8 cellular contexts compared by ENCODE assay signal in genomic region chr22:50260434-50260800, GRCh38. TPM values are rescaled to one million over a fixed set of nuclear protein-coding genes. Genes with fewer than 3 reads are reported as not detected.
DNase-seq lines count a peak whose midpoint lies in the region; ATAC-seq and TF ChIP-seq lines count a peak whose summit lies in the region.

No MANE protein-coding gene starts in this region.

- peaks cover 10% of the 10 kb centered on the region for H3K27me3 Mint-ChIP-seq in stimulated activated naive CD8-positive, alpha-beta T cell treated with anti-CD3 and anti-CD28 coated beads, Interleukin-15, Interleukin-2, amounts not matched to agents 100 ng/mL and 50 ng/mL, for 24 hours
- peaks cover 21% of the 10 kb centered on the region for H3K27me3 Mint-ChIP-seq in activated naive CD8-positive, alpha-beta T cell treated with anti-CD3 and anti-CD28 coated beads, Interleukin-2, amount 50 U/mL, for 24 hours
- H3K27me3 Mint-ChIP-seq in CD8-positive, alpha-beta T cell (ENCODE audit: low read depth), result peaks cover 20% of the 10 kb centered on the region

- POLR2A ChIA-PET in CD8-positive, alpha-beta T cell (lab: Charles Lee), result no interaction called here

- ATAC-seq in stimulated activated naive CD8-positive, alpha-beta T cell treated with anti-CD3 and anti-CD28 coated beads, Interleukin-15, Interleukin-2, amounts not matched to agents 100 U/mL and 50 U/mL, for 24 hours, result no peak
- no peak for ATAC-seq in activated naive CD8-positive, alpha-beta T cell treated with anti-CD3 and anti-CD28 coated beads, Interleukin-2, amount 50 U/mL, for 24 hours
- ATAC-seq in left lung, result no peak
- ATAC-seq in CD8-positive, alpha-beta T cell, result no peak

- H3K4me3 Mint-ChIP-seq in stimulated activated naive CD8-positive, alpha-beta T cell treated with anti-CD3 and anti-CD28 coated beads, Interleukin-15, Interleukin-2, amounts not matched to agents 100 ng/mL and 50 ng/mL, for 24 hours, result peak overlapping the region; percentile 23
- peak overlapping the region; percentile 46 for H3K4me3 Mint-ChIP-seq in activated naive CD8-positive, alpha-beta T cell treated with anti-CD3 and anti-CD28 coated beads, Interleukin-2, amount 50 U/mL, for 24 hours
- H3K4me3 Mint-ChIP-seq in CD8-positive, alpha-beta T cell, result no peak overlapping the region

- H3K27me3 ChIP-seq in left lung (peaks cover 0 to 49% of the 10 kb centered on the region in 2 donors), vagina (no peaks in the 10 kb centered on the region)
- peaks cover 9% of the 10 kb centered on the region for H3K27me3 ChIP-seq in CD8-positive, alpha-beta T cell (ENCODE audit: insufficient read depth, low read length)

- no peak overlapping the region for H3K27ac ChIP-seq in left lung
- peak overlapping the region; percentile 44 for H3K27ac ChIP-seq in vagina
- H3K27ac ChIP-seq in CD8-positive, alpha-beta T cell (ENCODE audit: low read depth, low read length), result no peak overlapping the region

- H3K27ac Mint-ChIP-seq in stimulated activated naive CD8-positive, alpha-beta T cell treated with anti-CD3 and anti-CD28 coated beads, Interleukin-15, Interleukin-2, amounts not matched to agents 100 ng/mL and 50 ng/mL, for 24 hours, result no peak overlapping the region
- H3K27ac Mint-ChIP-seq in activated naive CD8-positive, alpha-beta T cell treated with anti-CD3 and anti-CD28 coated beads, Interleukin-2, amount 50 U/mL, for 24 hours, result no peak overlapping the region
- no peak overlapping the region for H3K27ac Mint-ChIP-seq in CD8-positive, alpha-beta T cell

- H3K4me1 Mint-ChIP-seq in stimulated activated naive CD8-positive, alpha-beta T cell treated with anti-CD3 and anti-CD28 coated beads, Interleukin-15, Interleukin-2, amounts not matched to agents 100 ng/mL and 50 ng/mL, for 24 hours (ENCODE audit: low read depth), result peaks cover 7% of the 10 kb centered on the region
- H3K4me1 Mint-ChIP-seq in activated naive CD8-positive, alpha-beta T cell treated with anti-CD3 and anti-CD28 coated beads, Interleukin-2, amount 50 U/mL, for 24 hours, result peaks cover 5% of the 10 kb centered on the region
- peaks cover 9% of the 10 kb centered on the region for H3K4me1 Mint-ChIP-seq in CD8-positive, alpha-beta T cell (ENCODE audit: low read depth)

- H3K4me3 ChIP-seq in left lung (peak overlapping the region; percentile 47 to 53), vagina (peak overlapping the region; percentile 49 to 70)
- H3K4me3 ChIP-seq in CD8-positive, alpha-beta T cell (ENCODE audit: low read depth, low read length), result no peak overlapping the region

- no peak for TF ChIP-seq CTCF in left lung (IDR thresholded peaks at IDR 0.05)
- no peak for TF ChIP-seq CTCF in vagina (IDR thresholded peaks at IDR 0.05)
- no peak for TF ChIP-seq CTCF in CD8-positive, alpha-beta T cell (IDR thresholded peaks at IDR 0.05)
- no peak for TF ChIP-seq CTCF in GM10266 (IDR thresholded peaks at IDR 0.05; ENCODE audit: control insufficient read depth, insufficient read depth, low read depth, missing control alignments)

- DNase-seq in stimulated activated naive CD8-positive, alpha-beta T cell treated with anti-CD3 and anti-CD28 coated beads, Interleukin-15, Interleukin-2, amounts not matched to agents 100 U/mL and 50 U/mL, for 24 hours, result no peak
- DNase-seq in activated naive CD8-positive, alpha-beta T cell treated with anti-CD3 and anti-CD28 coated beads, Interleukin-2, amount 50 U/mL, for 24 hours, result no peak
- no peak for DNase-seq in left lung
- DNase-seq in vagina (ENCODE audit: extremely low spot score in 2 of 2), result no peak
- no peak for DNase-seq in CD8-positive, alpha-beta T cell
- no peak for DNase-seq in germinal center (ENCODE audit: low spot score)
- no peak for DNase-seq in GM10266 (ENCODE audit: extremely low spot score)

- CTCF ChIA-PET in CD8-positive, alpha-beta T cell (lab: Charles Lee), result interaction anchor here (1.1 kb wide), 1 partner anchor 9 kb away, joined by 3 read pairs; no protein-coding TSS in a partner anchor

- TF ChIP-seq POLR2A in vagina (IDR thresholded peaks at IDR 0.05), result no peak

- H3K4me1 ChIP-seq in left lung (peaks cover 0 to 26% of the 10 kb centered on the region in 2 donors), vagina (peaks cover 23% of the 10 kb centered on the region)
- H3K4me1 ChIP-seq in CD8-positive, alpha-beta T cell (ENCODE audit: insufficient read depth, low read length), result peaks cover 6% of the 10 kb centered on the region

- no peaks in the 10 kb centered on the region for H3K36me3 Mint-ChIP-seq in stimulated activated naive CD8-positive, alpha-beta T cell treated with anti-CD3 and anti-CD28 coated beads, Interleukin-15, Interleukin-2, amounts not matched to agents 100 ng/mL and 50 ng/mL, for 24 hours (ENCODE audit: low read depth)
- no peaks in the 10 kb centered on the region for H3K36me3 Mint-ChIP-seq in activated naive CD8-positive, alpha-beta T cell treated with anti-CD3 and anti-CD28 coated beads, Interleukin-2, amount 50 U/mL, for 24 hours (ENCODE audit: low read depth)
- no peaks in the 10 kb centered on the region for H3K36me3 Mint-ChIP-seq in CD8-positive, alpha-beta T cell

- H3K9me3 ChIP-seq in left lung, result no peaks in the 10 kb centered on the region
- no peaks in the 10 kb centered on the region for H3K9me3 ChIP-seq in vagina
- H3K9me3 ChIP-seq in CD8-positive, alpha-beta T cell (ENCODE audit: low read length), result no peaks in the 10 kb centered on the region

- intact Hi-C loops in left lung (cut with DNase I) (no loop called here), vagina (cut with DNase I) (loop anchor here (10.0 kb wide), 1 partner anchor 264 kb away; the partner anchor contains the start of gene SCO2)
- intact Hi-C loops in CD8-positive, alpha-beta T cell (cut with DNase I, micrococcal nuclease), result no loop called here

- H3K36me3 ChIP-seq in left lung (peaks cover 0 to 4% of the 10 kb centered on the region in 2 donors), vagina (no peaks in the 10 kb centered on the region)
- H3K36me3 ChIP-seq in CD8-positive, alpha-beta T cell (ENCODE audit: insufficient read depth, low read length), result no peaks in the 10 kb centered on the region

- H3K9me3 Mint-ChIP-seq in stimulated activated naive CD8-positive, alpha-beta T cell treated with anti-CD3 and anti-CD28 coated beads, Interleukin-15, Interleukin-2, amounts not matched to agents 100 ng/mL and 50 ng/mL, for 24 hours, result no peaks in the 10 kb centered on the region
- no peaks in the 10 kb centered on the region for H3K9me3 Mint-ChIP-seq in activated naive CD8-positive, alpha-beta T cell treated with anti-CD3 and anti-CD28 coated beads, Interleukin-2, amount 50 U/mL, for 24 hours
- no peaks in the 10 kb centered on the region for H3K9me3 Mint-ChIP-seq in CD8-positive, alpha-beta T cell

RNA-seq across cellular contexts. Expression of gene MAPK12, which starts 1.1 kb away (rescaled TPM):
- total RNA-seq in left lung (10 to 100 TPM; 11.6 to 14.6 TPM), vagina (15.0 TPM)
- total RNA-seq in CD8-positive, alpha-beta T cell, result 1 to 10 TPM; 1.1 to 1.5 TPM

RNA-seq across cellular contexts. Expression of gene HDAC10, which starts 9.4 kb away (rescaled TPM):
- total RNA-seq in left lung (10 to 100 TPM; 39.1 to 42.2 TPM), vagina (29.2 TPM)
- total RNA-seq in CD8-positive, alpha-beta T cell, result 10 to 100 TPM; 81.8 to 82.6 TPM

RNA-seq across cellular contexts. Expression of gene MAPK11, which starts 9.8 kb away (rescaled TPM):
- total RNA-seq in left lung (10 to 100 TPM; 10.3 to 15.1 TPM), vagina (7.4 TPM)
- 1 to 10 TPM; 1.9 to 2.1 TPM for total RNA-seq in CD8-positive, alpha-beta T cell

RNA-seq across cellular contexts. Expression of gene TUBGCP6, which starts 15.6 kb away (rescaled TPM):
- 10 to 100 TPM; 40.8 to 41.3 TPM for total RNA-seq in left lung
- total RNA-seq in vagina, result 45.4 TPM
- 100 to 1,000 TPM; 121 to 122 TPM for total RNA-seq in CD8-positive, alpha-beta T cell

RNA-seq across cellular contexts. Expression of gene PLXNB2, which starts 47.0 kb away (rescaled TPM):
- 100 to 1,000 TPM; 237 to 391 TPM for total RNA-seq in left lung
- 180 TPM for total RNA-seq in vagina
- total RNA-seq in CD8-positive, alpha-beta T cell, result 1 to 10 TPM; 6.3 to 8.1 TPM
